In genomic region chr10:122459586-122460273, GRCh38 we compare ENCODE assay signal across 18 cellular contexts. TPM values are rescaled to one million over a fixed set of nuclear protein-coding genes. Genes with fewer than 3 reads are reported as not detected.
DNase-seq lines count a peak whose midpoint lies in the region; ATAC-seq, FAIRE-seq and TF ChIP-seq lines count a peak whose summit lies in the region.
"Had no signal": no experiment of that assay in that cellular context is flagged by ENCODE, and none has a peak within 500 bp of the region (broad histone marks: within the 10 kb centered on the region; RNA-seq: fewer than 3 reads in every experiment).

No MANE protein-coding gene starts in this region.

- ATAC-seq in naive B cell (ENCODE audit: low read depth in 2 of 2) (no peak), GM19023 (IDR thresholded peaks at IDR 0.05; ENCODE audit: unreplicated experiment) (no peak), GM18519 (IDR thresholded peaks at IDR 0.05; ENCODE audit: low FRiP score, unreplicated experiment) (no peak)
- ATAC-seq: heart left ventricle, K562, left lobe of liver, pancreas had no signal

- peaks cover 0 to 2% (median 0%) of the 10 kb centered on the region in 7 donors for H3K9me3 Mint-ChIP-seq in naive B cell
- H3K9me3 Mint-ChIP-seq: activated T-cell treated with anti-CD3 and anti-CD28 coated beads, Interleukin-2, amount 50 U/mL, for 24 hours had no signal

- POLR2A ChIA-PET in AG04449 (lab: Yijun Ruan, JAX) = interaction anchor here (0.6 kb wide), 1 partner anchor 13 kb away, joined by 3 read pairs; no protein-coding TSS in a partner anchor

- H3K27me3 Mint-ChIP-seq in naive B cell = peaks cover 64 to 74% (median 70%) of the 10 kb centered on the region in 3 donors

- DNase-seq in AG04449 (ENCODE audit: low read depth, low spot score) (peak; percentile 38), H54 (ENCODE audit: insufficient read length, low spot score) (peak; percentile 55), astrocyte of the hippocampus (ENCODE audit: low read depth, low spot score) (peak; percentile 74), naive B cell (no peak), NCI-H446 treated with DMSO at 0.1 percent for 48 hours (lab: John Stamatoyannopoulos, UW) (no peak), NOMO-1 treated with dmso at 0.1 percent for 144 hours (lab: John Stamatoyannopoulos, UW; ENCODE audit: unreplicated experiment) (no peak)
- DNase-seq: activated CD4-positive, alpha-beta T cell treated with anti-CD3 and anti-CD28 coated beads for 1 hour; activated T-cell treated with anti-CD3 and anti-CD28 coated beads, Interleukin-2, amount 50 U/mL, for 24 hours; amygdala; heart left ventricle; NCI-H187 treated with DMSO at 0.1 percent for 48 hours; pancreas; SW 1271 had no signal

- CTCF ChIA-PET in AG04449 (lab: Yijun Ruan, JAX) = interaction anchor here (0.5 to 3.0 kb wide), 4 partner anchors 18 to 559 kb away, joined by 3 to 18 read pairs (median 4); no protein-coding TSS in a partner anchor

- TF ChIP-seq CTCF in AG04449 (IDR thresholded peaks at IDR 0.05; ENCODE audit: insufficient read depth, low read length, missing control alignments) = no peak

- no peaks in the 10 kb centered on the region for H3K36me3 Mint-ChIP-seq in naive B cell

- H3K27ac Mint-ChIP-seq in naive B cell = no peak overlapping the region
- H3K27ac Mint-ChIP-seq: activated T-cell treated with anti-CD3 and anti-CD28 coated beads, Interleukin-2, amount 50 U/mL, for 24 hours had no signal

- FAIRE-seq in H54 (lab: Jason Lieb, UNC) = no peak
- FAIRE-seq: G401.6, K562, pancreas had no signal

- H3K4me1 Mint-ChIP-seq in naive B cell = peaks cover 7 to 18% (median 13%) of the 10 kb centered on the region in 3 donors

- TF ChIP-seq POLR2A in H54 (IDR thresholded peaks at IDR 0.05; ENCODE audit: low read depth, low read length) = no peak

- no peak overlapping the region; the same call in 1 of the 2 replicates for H3K4me3 ChIP-seq in AG04449 (ENCODE audit: low read depth, low read length)
- H3K4me3 ChIP-seq: K562 had no signal

- H3K4me3 Mint-ChIP-seq in naive B cell = peak overlapping the region in 7 of 8 donors; percentile 12 to 71 (median 37)

RNA-seq across cellular contexts. Expression of gene HTRA1, which starts 1.6 kb away (rescaled TPM):
- polyA plus RNA-seq in naive B cell (ENCODE audit: low read depth in 6 of 6) = not detected

RNA-seq across cellular contexts. Expression of gene ARMS2, which starts 5.3 kb away (rescaled TPM):
- polyA plus RNA-seq in naive B cell (ENCODE audit: low read depth in 6 of 6) = not detected
- polyA plus RNA-seq: heart left ventricle, K562, pancreas had no signal

Comparison
In these comparisons a context has a peak if more than half of its experiments do, and no peak if none do; other contexts are left out.
1. DNase-seq: peak in AG04449 (single experiment), H54 (single experiment) and astrocyte of the hippocampus (single experiment); none in naive B cell (single experiment), NCI-H446 treated with DMSO at 0.1 percent for 48 hours (single experiment) and NOMO-1 treated with dmso at 0.1 percent for 144 hours (single experiment).